Comparison of ENCODE assay signal across 1 cellular context in genomic region chr3:12286927-12287726, GRCh38.
TF ChIP-seq lines count a peak whose summit lies in the region.

No MANE protein-coding gene starts in this region.

TF ChIP-seq in HepG2, 621 proteins besides CTCF, POLR2A, EP300 and RAD21 (continued from another document and continues in another):
- TF ChIP-seq FUBP1 (CRISPR knock-in tag; IDR thresholded peaks at IDR 0.05; ENCODE audit: borderline replicate concordance) (no peak), YY1 (IDR thresholded peaks at IDR 0.05; ENCODE audit: insufficient read depth, insufficient replicate concordance, low read depth, low read length) (no peak), ZNF44 (CRISPR knock-in tag; IDR thresholded peaks at IDR 0.05) (0 out of 2 replicates have a peak, but pooled peaks have one; percentile 38), SCMH1 (CRISPR knock-in tag; IDR thresholded peaks at IDR 0.05; ENCODE audit: borderline replicate concordance) (no peak), MTF1 (CRISPR knock-in tag; IDR thresholded peaks at IDR 0.05) (no peak), SSRP1 (CRISPR knock-in tag; IDR thresholded peaks at IDR 0.05) (no peak), ARID3A (IDR thresholded peaks at IDR 0.05; ENCODE audit: low read depth, low read length) (no peak), AGO2 (optimal IDR thresholded peaks at IDR 0.05; ENCODE audit: low read depth, low read length) (peak; percentile 50), MXD4 (CRISPR knock-in tag; IDR thresholded peaks at IDR 0.05) (no peak), ZNF235 (CRISPR knock-in tag; IDR thresholded peaks at IDR 0.05; ENCODE audit: borderline replicate concordance) (no peak), ZFP36 (IDR thresholded peaks at IDR 0.05; ENCODE audit: borderline replicate concordance, low read depth, low read length, partially characterized antibody) (no peak), ZBED4 (CRISPR knock-in tag; IDR thresholded peaks at IDR 0.05; ENCODE audit: borderline replicate concordance) (0 out of 2 replicates have a peak, but pooled peaks have one; percentile 8), ZNF781 (CRISPR knock-in tag; IDR thresholded peaks at IDR 0.05; ENCODE audit: borderline replicate concordance, not compliant biosample characterization) (no peak), ZNF432 (CRISPR knock-in tag; IDR thresholded peaks at IDR 0.05; ENCODE audit: borderline replicate concordance) (no peak), SATB2 (CRISPR knock-in tag; IDR thresholded peaks at IDR 0.05) (no peak), TCF12 (IDR thresholded peaks at IDR 0.05) (no peak), TCF12 (CRISPR knock-in tag; IDR thresholded peaks at IDR 0.05) (no peak), CREBL2 (CRISPR knock-in tag; IDR thresholded peaks at IDR 0.05; ENCODE audit: borderline replicate concordance) (no peak), HNRNPLL (IDR thresholded peaks at IDR 0.05; ENCODE audit: low read depth, low read length, poor library complexity, severe bottlenecking) (peak; percentile 43), ZSCAN12 (CRISPR knock-in tag; IDR thresholded peaks at IDR 0.05) (no peak), ZNF761 (CRISPR knock-in tag; conservative IDR thresholded peaks at IDR 0.05) (no peak), TFDP1 (CRISPR knock-in tag; IDR thresholded peaks at IDR 0.05; ENCODE audit: borderline replicate concordance) (peak; percentile 27; the same call in 1 of the 2 replicates), ZBTB2 (CRISPR knock-in tag; IDR thresholded peaks at IDR 0.05; ENCODE audit: low read depth) (peak; percentile 2; the same call in 1 of the 2 replicates), KAT8 (CRISPR knock-in tag; IDR thresholded peaks at IDR 0.05) (peak; percentile 6; the same call in 1 of the 2 replicates), ZIK1 (CRISPR knock-in tag; IDR thresholded peaks at IDR 0.05; ENCODE audit: borderline replicate concordance, low read depth) (no peak), ZSCAN20 (CRISPR knock-in tag; IDR thresholded peaks at IDR 0.05; ENCODE audit: borderline replicate concordance) (0 out of 2 replicates have a peak, but pooled peaks have one; percentile 16), PHF5A (CRISPR knock-in tag; IDR thresholded peaks at IDR 0.05; ENCODE audit: low read depth, unreplicated experiment) (no peak), POLR2G (IDR thresholded peaks at IDR 0.05; ENCODE audit: low read depth, low read length) (peak; percentile 60; the same call in 1 of the 2 replicates), TAF15 (IDR thresholded peaks at IDR 0.05; ENCODE audit: low read depth, low read length, poor library complexity, severe bottlenecking) (no peak), UBTF (CRISPR knock-in tag; IDR thresholded peaks at IDR 0.05) (peak; percentile 66), ZNF816 (CRISPR knock-in tag; IDR thresholded peaks at IDR 0.05; ENCODE audit: borderline replicate concordance) (no peak), PHF8 (CRISPR knock-in tag; IDR thresholded peaks at IDR 0.05) (peak; percentile 61), NFYB (CRISPR knock-in tag; IDR thresholded peaks at IDR 0.05) (no peak), NR2F6 (IDR thresholded peaks at IDR 0.05) (no peak), NR2F6 (CRISPR knock-in tag; IDR thresholded peaks at IDR 0.05) (no peak), RFXAP (CRISPR knock-in tag; IDR thresholded peaks at IDR 0.05; ENCODE audit: borderline replicate concordance) (no peak), ZNF790 (CRISPR knock-in tag; IDR thresholded peaks at IDR 0.05; ENCODE audit: borderline replicate concordance) (0 out of 2 replicates have a peak, but pooled peaks have one; percentile 5), ARID5B (CRISPR knock-in tag; IDR thresholded peaks at IDR 0.05) (0 out of 2 replicates have a peak, but pooled peaks have one; percentile 10), MNT (IDR thresholded peaks at IDR 0.05) (no peak), HNF1B (CRISPR knock-in tag; IDR thresholded peaks at IDR 0.05) (0 out of 2 replicates have a peak, but pooled peaks have one; percentile 55), ZKSCAN1 (IDR thresholded peaks at IDR 0.05; ENCODE audit: low read length) (peak; percentile 92)
